Comparison of ENCODE assay signal across 27 cellular contexts in the genomic region with DNA sequence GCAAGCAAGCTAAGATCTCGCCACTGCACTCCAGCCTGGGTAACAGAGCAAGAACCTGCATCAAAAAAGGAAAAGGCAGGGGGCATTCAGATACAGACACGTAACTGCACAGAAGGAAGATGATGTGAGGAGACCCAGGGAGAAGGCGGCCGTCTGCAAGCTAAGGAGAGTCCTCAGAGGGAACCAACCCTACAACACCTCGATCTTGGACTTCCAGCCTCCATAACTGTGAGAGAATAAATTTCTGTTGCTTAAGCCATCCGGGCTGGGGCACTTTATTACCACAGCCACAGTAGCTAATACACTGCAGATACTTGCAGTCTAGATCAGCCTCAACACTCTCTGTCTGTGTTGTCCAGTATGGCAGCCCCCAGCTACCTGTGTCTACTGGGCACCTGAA.
"Had no signal": no experiment of that assay in that cellular context is flagged by ENCODE, and none has a peak within 500 bp of the region (broad histone marks: within the 10 kb centered on the region; RNA-seq: fewer than 3 reads in every experiment).

No MANE protein-coding gene starts in this region.

- H3K27ac ChIP-seq: left lung, lower lobe of right lung, neutrophil, parathyroid adenoma, psoas muscle, tibial nerve, uterus had no signal

- H3K9me3 ChIP-seq: left lung, lower lobe of right lung, neutrophil, psoas muscle, right lobe of liver, tibial nerve, uterus had no signal

- H3K79me2 ChIP-seq: parathyroid adenoma had no signal

- H3K36me3 Mint-ChIP-seq: type B pancreatic cell had no signal

- H3K4me1 ChIP-seq: parathyroid adenoma, psoas muscle, uterus had no signal

- H3K9me3 Mint-ChIP-seq: naive thymus-derived CD8-positive, alpha-beta T cell; nephron; neural crest cell; stimulated activated memory B cell treated with anti-CD40 and anti-IgM and Interleukin-4, amounts not matched to agents 10 μg/mL and 1 μg/mL and 100 μg/mL, for 72 hours; stimulated activated naive CD8-positive, alpha-beta T cell treated with anti-CD3 and anti-CD28 coated beads, Interleukin-15, amount 100 ng/mL, for 72 hours; type B pancreatic cell had no signal

- H3K4me2 ChIP-seq: smooth muscle cell had no signal

- ATAC-seq: left colon; left lung; lower lobe of right lung; naive thymus-derived CD8-positive, alpha-beta T cell; psoas muscle; stimulated activated memory B cell treated with anti-CD40 and anti-IgM and Interleukin-4, amounts not matched to agents 10 μg/mL and 1 μg/mL and 100 μg/mL, for 72 hours; stimulated activated naive CD8-positive, alpha-beta T cell treated with anti-CD3 and anti-CD28 coated beads, Interleukin-15, amount 100 ng/mL, for 72 hours had no signal

- H3K36me3 ChIP-seq: uterus had no signal

- H3K27ac Mint-ChIP-seq: nephron; stimulated activated memory B cell treated with anti-CD40 and anti-IgM and Interleukin-4, amounts not matched to agents 10 μg/mL and 1 μg/mL and 100 μg/mL, for 72 hours; stimulated activated naive CD8-positive, alpha-beta T cell treated with anti-CD3 and anti-CD28 coated beads, Interleukin-15, amount 100 ng/mL, for 72 hours; type B pancreatic cell had no signal

- H3K4me1 Mint-ChIP-seq: nephron; neural crest cell; stimulated activated naive CD8-positive, alpha-beta T cell treated with anti-CD3 and anti-CD28 coated beads, Interleukin-15, amount 100 ng/mL, for 72 hours had no signal

- H3K27me3 ChIP-seq: left lung, neutrophil, right lobe of liver, tibial nerve, uterus had no signal

- DNase-seq: hippocampal formation; kidney; left colon; left lung; lower lobe of right lung; mammary epithelial cell; mesenchymal stem cell; naive thymus-derived CD8-positive, alpha-beta T cell; occipital lobe; psoas muscle; right lobe of liver; stimulated activated CD4-positive, alpha-beta T cell treated with anti-CD3 and anti-CD28 coated beads, Interleukin-1b, Interleukin-23, amount 100 ng/mL, for 48 hours; stimulated activated CD4-positive, alpha-beta T cell treated with anti-CD3 and anti-CD28 coated beads, Interleukin-2, amount 100 ng/mL, for 48 hours; stimulated activated CD4-positive, alpha-beta T cell treated with anti-CD3 and anti-CD28 coated beads, Interleukin-4, amount 100 ng/mL, for 4 hours; stimulated activated CD8-positive, alpha-beta memory T cell treated with anti-CD3 and anti-CD28 coated beads, Interleukin-4, amount 100 ng/mL, for 48 hours; stimulated activated naive CD4-positive, alpha-beta T cell treated with Interleukin-2 at 50 U/mL for 16 hours; stimulated activated naive CD8-positive, alpha-beta T cell treated with anti-CD3 and anti-CD28 coated beads, Interleukin-15, amount 100 ng/mL, for 72 hours; substantia nigra; uterus had no signal

- H3K4me3 Mint-ChIP-seq: naive thymus-derived CD8-positive, alpha-beta T cell; nephron; neural crest cell; stimulated activated memory B cell treated with anti-CD40 and anti-IgM and Interleukin-4, amounts not matched to agents 10 μg/mL and 1 μg/mL and 100 μg/mL, for 72 hours; stimulated activated naive CD8-positive, alpha-beta T cell treated with anti-CD3 and anti-CD28 coated beads, Interleukin-15, amount 100 ng/mL, for 72 hours; type B pancreatic cell had no signal

- H3K27me3 Mint-ChIP-seq: naive thymus-derived CD8-positive, alpha-beta T cell; stimulated activated memory B cell treated with anti-CD40 and anti-IgM and Interleukin-4, amounts not matched to agents 10 μg/mL and 1 μg/mL and 100 μg/mL, for 72 hours; stimulated activated naive CD8-positive, alpha-beta T cell treated with anti-CD3 and anti-CD28 coated beads, Interleukin-15, amount 100 ng/mL, for 72 hours; type B pancreatic cell had no signal

- H3K4me3 ChIP-seq: left lung, lower lobe of right lung, psoas muscle, right lobe of liver, smooth muscle cell, tibial nerve, uterus had no signal
